In genomic region chr14:32572867-32573149, GRCh38 we compare ENCODE assay signal across 22 cellular contexts.
DNase-seq lines count a peak whose midpoint lies in the region; ATAC-seq, FAIRE-seq and TF ChIP-seq lines count a peak whose summit lies in the region.
"Had no signal": no experiment of that assay in that cellular context is flagged by ENCODE, and none has a peak within 500 bp of the region (broad histone marks: within the 10 kb centered on the region; RNA-seq: fewer than 3 reads in every experiment).

No MANE protein-coding gene starts in this region.

- peak overlapping the region; percentile 27 for H2AFZ ChIP-seq in hepatocyte
- H2AFZ ChIP-seq: PC-9 had no signal

- no peaks in the 10 kb centered on the region for H3K9me3 ChIP-seq in hepatocyte (ENCODE audit: low read depth)
- H3K9me3 ChIP-seq: lower lobe of right lung, MG63 had no signal

- H3K27me3 ChIP-seq in hepatocyte, result no peaks in the 10 kb centered on the region
- H3K27me3 ChIP-seq in rectal smooth muscle tissue (ENCODE audit: control insufficient read depth, insufficient read depth, low read length), result no peaks in the 10 kb centered on the region
- H3K27me3 ChIP-seq: MG63 had no signal

- H3K9me2 ChIP-seq in hepatocyte (replicated peaks; ENCODE audit: insufficient read depth), result no peaks in the 10 kb centered on the region

- no peaks in the 10 kb centered on the region for H4K20me1 ChIP-seq in hepatocyte (ENCODE audit: insufficient read depth, poor library complexity, severe bottlenecking)

- H3K36me3 ChIP-seq in hepatocyte (replicated peaks; ENCODE audit: insufficient read depth, low read depth) (no peaks in the 10 kb centered on the region), rectal smooth muscle tissue (ENCODE audit: control insufficient read depth, insufficient read depth, low read length) (no peaks in the 10 kb centered on the region)
- H3K36me3 ChIP-seq: lower lobe of right lung, MG63 had no signal

- H3K27ac ChIP-seq in hepatocyte (peak overlapping the region; percentile 85), rectal smooth muscle tissue (ENCODE audit: low read depth, low read length) (no peak overlapping the region)
- H3K27ac ChIP-seq: lower lobe of right lung, PC-9 had no signal

- DNase-seq in GM19239 (ENCODE audit: insufficient read length, low spot score), result no peak
- no peak for DNase-seq in hepatocyte (ENCODE audit: low spot score)
- DNase-seq in stimulated activated CD4-positive, alpha-beta T cell treated with anti-CD3 and anti-CD28 coated beads, Interleukin-15, amount 100 ng/mL, for 24 hours, result no peak
- no peak for DNase-seq in amygdala (lab: John Stamatoyannopoulos, UW)
- DNase-seq: activated CD4-positive, alpha-beta T cell treated with anti-CD3 and anti-CD28 coated beads for 36 hours; activated CD8-positive, alpha-beta memory T cell treated with anti-CD3 and anti-CD28 coated beads for 24 hours; activated naive CD4-positive, alpha-beta T cell treated with Interleukin-2 at 50 U/mL for 16 hours; activated T-cell treated with anti-CD3 and anti-CD28 coated beads, Interleukin-2, amount 50 U/mL, for 4 hours; CD8-positive, alpha-beta memory T cell; dermis blood vessel endothelial cell; DMS153; lower lobe of right lung; MG63; NCI-H1436; PC-9; SHP77 treated with DMSO at 0.1 percent for 48 hours; stimulated activated CD4-positive, alpha-beta T cell treated with anti-CD3 and anti-CD28 coated beads, Interleukin-4, amount 100 ng/mL, for 24 hours; stimulated activated naive CD4-positive, alpha-beta T cell treated with Interleukin-2 at 50 U/mL for 16 hours; T-helper 1 cell had no signal

- no peak for TF ChIP-seq CTCF in hepatocyte (IDR thresholded peaks at IDR 0.05; ENCODE audit: poor library complexity)

- peak overlapping the region; percentile 58 for H3K4me2 ChIP-seq in hepatocyte
- H3K4me2 ChIP-seq: PC-9 had no signal

- FAIRE-seq in GM19239 (lab: Jason Lieb, UNC), result peak; percentile 47

- ATAC-seq in HG03571 (IDR thresholded peaks at IDR 0.05; ENCODE audit: unreplicated experiment) (peak; percentile 6), GM19395 (IDR thresholded peaks at IDR 0.05; ENCODE audit: unreplicated experiment) (no peak)
- ATAC-seq: activated CD4-positive, alpha-beta T cell treated with anti-CD3 and anti-CD28 coated beads for 36 hours; activated T-cell treated with anti-CD3 and anti-CD28 coated beads, Interleukin-2, amount 50 U/mL, for 4 hours; lower lobe of right lung had no signal

- no peaks in the 10 kb centered on the region for H3K79me2 ChIP-seq in hepatocyte

- H3K4me1 ChIP-seq in hepatocyte (ENCODE audit: insufficient read depth) (peaks cover 15% of the 10 kb centered on the region), rectal smooth muscle tissue (ENCODE audit: control insufficient read depth, insufficient read depth, low read length) (peaks cover 13% of the 10 kb centered on the region)

- no peak overlapping the region for H3K9ac ChIP-seq in rectal smooth muscle tissue (ENCODE audit: low read length)

- H3K4me3 ChIP-seq in hepatocyte (no peak overlapping the region), rectal smooth muscle tissue (ENCODE audit: low read length) (peak overlapping the region; percentile 13)
- H3K4me3 ChIP-seq: lower lobe of right lung, MG63, PC-9 had no signal
